In the genomic region with DNA sequence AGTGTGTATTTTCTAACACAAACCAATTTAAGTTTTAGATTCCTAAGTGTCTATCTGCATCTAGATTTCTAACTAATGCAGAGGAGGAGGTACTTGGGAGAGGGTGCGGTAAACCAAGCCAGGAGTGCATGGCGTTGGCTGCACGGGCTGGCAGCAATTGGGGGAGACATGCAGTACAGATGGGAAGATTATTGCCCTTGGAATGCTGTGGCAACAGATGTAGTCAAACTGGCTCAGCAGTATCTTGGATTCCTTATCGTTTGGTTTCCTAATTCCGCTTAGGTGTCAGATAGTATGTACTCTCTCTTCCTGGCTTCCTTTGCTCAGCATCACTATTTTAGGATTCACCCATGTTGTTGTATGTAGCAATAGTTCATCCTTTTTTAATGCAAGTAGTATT, we compare ENCODE assay signal across 23 cellular contexts. TPM values are rescaled to one million over a fixed set of nuclear protein-coding genes. Genes with fewer than 3 reads are reported as not detected.
DNase-seq lines count a peak whose midpoint lies in the region; ATAC-seq and TF ChIP-seq lines count a peak whose summit lies in the region.
"Had no signal": no experiment of that assay in that cellular context is flagged by ENCODE, and none has a peak within 500 bp of the region (broad histone marks: within the 10 kb centered on the region; RNA-seq: fewer than 3 reads in every experiment).

No MANE protein-coding gene starts in this region.

- CTCF ChIA-PET in HEK293 (lab: Yijun Ruan, JAX) (no interaction called here), PC-9 (lab: Charles Lee) (no interaction called here)

- no peaks in the 10 kb centered on the region for H4K20me1 ChIP-seq in PC-9 (ENCODE audit: insufficient read depth)

- H3K4me1 ChIP-seq in HEK293 (ENCODE audit: control insufficient read depth, insufficient read depth, low read length) (no peaks in the 10 kb centered on the region), PC-9 (replicated peaks; ENCODE audit: insufficient read depth) (peaks cover 4% of the 10 kb centered on the region; the same call in 1 of the 2 replicates)
- H3K4me1 ChIP-seq: adrenal gland, sigmoid colon, transverse colon had no signal

- H3K9me3 ChIP-seq in HEK293 (ENCODE audit: control insufficient read depth, insufficient read depth, low read depth, low read length) (no peaks in the 10 kb centered on the region), PC-9 (ENCODE audit: insufficient read depth, low read depth) (no peaks in the 10 kb centered on the region)
- H3K9me3 ChIP-seq: adrenal gland, sigmoid colon, transverse colon had no signal

- no peak overlapping the region for H3K4me3 ChIP-seq in HEK293 (ENCODE audit: low read depth, low read length)
- H3K4me3 ChIP-seq in PC-9 = no peak overlapping the region
- H3K4me3 ChIP-seq: adrenal gland, sigmoid colon, transverse colon had no signal

- POLR2A ChIA-PET in HEK293 (lab: Yijun Ruan, JAX) = no interaction called here
- POLR2A ChIA-PET in PC-9 (lab: Charles Lee; ENCODE audit: unreplicated experiment) = no interaction called here

- intact Hi-C loops in PC-9 (cut with micrococcal nuclease; ENCODE audit: unreplicated experiment) = no loop called here

- no TSS peak for BruUV-seq in PC-9 (replicated peaks; lab: Mats Ljungman, UMichigan)

- H3K9me2 ChIP-seq in PC-9 (ENCODE audit: insufficient read depth) = no peaks in the 10 kb centered on the region

- no peaks in the 10 kb centered on the region for H3K79me2 ChIP-seq in PC-9 (ENCODE audit: low read depth)

- ATAC-seq in HG03039 (IDR thresholded peaks at IDR 0.05; ENCODE audit: unreplicated experiment) = no peak
- ATAC-seq: activated CD8-positive, alpha-beta T cell treated with anti-CD3 and anti-CD28 coated beads for 36 hours had no signal

- TF ChIP-seq CTCF in HEK293 (tag by site-specific recombination; IDR thresholded peaks at IDR 0.05) (no peak), PC-9 (conservative IDR thresholded peaks at IDR 0.05) (no peak)

- peak; percentile 2 for DNase-seq in DMS53 (lab: John Stamatoyannopoulos, UW)
- no peak for DNase-seq in DMS53 treated with DMSO at 0.1 percent for 48 hours (lab: John Stamatoyannopoulos, UW; ENCODE audit: unreplicated experiment)
- peak; percentile 24 to 61 for DNase-seq in PC-9
- peak; percentile 65 for DNase-seq in left kidney (ENCODE audit: low read depth, low spot score)
- no peak for DNase-seq in NCI-H1436 treated with DMSO at 0.1 percent for 48 hours (lab: John Stamatoyannopoulos, UW)
- DNase-seq in NK-92 (lab: John Stamatoyannopoulos, UW; ENCODE audit: unreplicated experiment) = no peak
- DNase-seq: activated CD4-positive, alpha-beta T cell treated with anti-CD3 and anti-CD28 coated beads for 1 hour; activated CD8-positive, alpha-beta T cell treated with anti-CD3 and anti-CD28 coated beads for 36 hours; activated gamma-delta T cell treated with Interleukin-2 at 50 U/mL for 16 hours; adrenal gland; brain microvascular endothelial cell; CD4-positive, CD25-positive, alpha-beta regulatory T cell; effector CD4-positive, alpha-beta T cell; foreskin fibroblast; GDM1; NCI-H1105; NCI-H2107; nephron progenitor cell; sigmoid colon; transverse colon had no signal

- peak overlapping the region; percentile 34; the same call in 1 of the 2 replicates for H3K4me2 ChIP-seq in PC-9

- H3K27ac ChIP-seq in HEK293 (ENCODE audit: extremely low read depth, low read depth, low read length) = no peak overlapping the region
- H3K27ac ChIP-seq in PC-9 = no peak overlapping the region
- H3K27ac ChIP-seq: 22Rv1, adrenal gland, brain microvascular endothelial cell, sigmoid colon, transverse colon had no signal

- peaks cover 14% of the 10 kb centered on the region for H3F3A ChIP-seq in PC-9 (ENCODE audit: insufficient read depth, low read depth)

- no peaks in the 10 kb centered on the region for H3K36me3 ChIP-seq in HEK293 (ENCODE audit: control insufficient read depth in 2 of 2, insufficient read depth in 1 of 2, low read length in 2 of 2)
- no peaks in the 10 kb centered on the region for H3K36me3 ChIP-seq in PC-9 (ENCODE audit: low read depth)
- H3K36me3 ChIP-seq: adrenal gland, brain microvascular endothelial cell, sigmoid colon, transverse colon had no signal

- no peak overlapping the region for H2AFZ ChIP-seq in PC-9

- no peaks in the 10 kb centered on the region for H3K27me3 ChIP-seq in PC-9 (ENCODE audit: insufficient read depth, low read depth)
- H3K27me3 ChIP-seq: adrenal gland, brain microvascular endothelial cell, sigmoid colon, transverse colon had no signal

TF ChIP-seq in HEK293, 187 proteins besides CTCF, POLR2A, EP300 and RAD21:
- TF ChIP-seq ZNF302 (tag by site-specific recombination; IDR thresholded peaks at IDR 0.05; ENCODE audit: low read depth) = no peak
- TF ChIP-seq ZNF707 (tag by site-specific recombination; IDR thresholded peaks at IDR 0.05) = no peak
- TF ChIP-seq ZBTB17 (tag by site-specific recombination; IDR thresholded peaks at IDR 0.05) = 0 out of 2 replicates have a peak, but pooled peaks have one; percentile 38

RNA-seq across cellular contexts. Expression of gene STK24, which starts 29.4 kb away (rescaled TPM):
- 134 and 139 TPM in 2 replicates for total RNA-seq in PC-9 (2021)

Comparison
In these comparisons a context has a peak if more than half of its experiments do, and no peak if none do; other contexts are left out.
1. DNase-seq: peak in DMS53 (single experiment), PC-9 (2 of 2) and left kidney (single experiment); none in DMS53 treated with DMSO at 0.1 percent for 48 hours (single experiment), NCI-H1436 treated with DMSO at 0.1 percent for 48 hours (single experiment) and NK-92 (single experiment).